In the genomic region with DNA sequence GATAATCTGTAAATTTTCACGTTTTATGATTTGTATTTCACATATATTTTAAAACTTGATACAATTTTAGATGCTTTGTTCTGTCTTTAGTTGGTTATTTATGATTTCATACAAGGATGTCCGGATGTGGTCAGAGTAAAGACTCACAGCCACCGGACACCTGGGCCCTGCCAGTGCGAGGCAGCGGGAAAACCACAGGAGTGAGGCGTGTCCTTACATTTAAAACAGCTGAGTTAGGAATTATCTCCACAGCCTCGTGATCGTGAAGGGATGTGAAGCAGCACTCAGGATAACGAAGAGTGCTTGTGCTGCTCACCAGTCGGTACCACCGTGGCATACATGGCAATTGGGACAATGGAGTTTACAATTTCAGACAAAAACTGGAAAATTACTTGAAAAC, we compare ENCODE assay signal across 16 cellular contexts. TPM values are rescaled to one million over a fixed set of nuclear protein-coding genes. Genes with fewer than 3 reads are reported as not detected.
DNase-seq lines count a peak whose midpoint lies in the region; ATAC-seq and TF ChIP-seq lines count a peak whose summit lies in the region.
"Had no signal": no experiment of that assay in that cellular context is flagged by ENCODE, and none has a peak within 500 bp of the region (broad histone marks: within the 10 kb centered on the region; RNA-seq: fewer than 3 reads in every experiment).

No MANE protein-coding gene starts in this region.

- peak overlapping the region in 1 of 8 donors; percentile 20 for H3K27ac Mint-ChIP-seq in CD8-positive, alpha-beta memory T cell
- H3K27ac Mint-ChIP-seq in natural killer cell treated with Interleukin-12 subunit alpha and Interleukin-12 subunit beta and Interleukin-15 and Interleukin-18, amount 100 ng/mL, for 72 hours: peak overlapping the region; percentile 63 to 83
- H3K27ac Mint-ChIP-seq: progenitor cell of endocrine pancreas had no signal

- no peaks in the 10 kb centered on the region for H3K27me3 Mint-ChIP-seq in CD8-positive, alpha-beta memory T cell
- no peaks in the 10 kb centered on the region for H3K27me3 Mint-ChIP-seq in natural killer cell treated with Interleukin-12 subunit alpha and Interleukin-12 subunit beta and Interleukin-15 and Interleukin-18, amount 100 ng/mL, for 72 hours
- H3K27me3 Mint-ChIP-seq: progenitor cell of endocrine pancreas had no signal

- no peaks in the 10 kb centered on the region for H3K9me2 ChIP-seq in OCI-LY1 (ENCODE audit: low read depth, low read length)

- H3K4me1 Mint-ChIP-seq in CD8-positive, alpha-beta memory T cell: peaks cover 46 to 52% (median 51%) of the 10 kb centered on the region in 3 donors
- H3K4me1 Mint-ChIP-seq in natural killer cell treated with Interleukin-12 subunit alpha and Interleukin-12 subunit beta and Interleukin-15 and Interleukin-18, amount 100 ng/mL, for 72 hours (ENCODE audit: low read depth in 2 of 2): peaks cover 37 to 46% of the 10 kb centered on the region in 2 donors

- H3K9me3 Mint-ChIP-seq in CD8-positive, alpha-beta memory T cell: no peaks in the 10 kb centered on the region
- no peaks in the 10 kb centered on the region for H3K9me3 Mint-ChIP-seq in natural killer cell treated with Interleukin-12 subunit alpha and Interleukin-12 subunit beta and Interleukin-15 and Interleukin-18, amount 100 ng/mL, for 72 hours
- H3K9me3 Mint-ChIP-seq: activated T-cell treated with anti-CD3 and anti-CD28 coated beads, Interleukin-2, amount 50 U/mL, for 4 hours had no signal

- peak overlapping the region in 4 of 7 donors; percentile 26 to 58 (median 36) for H3K4me3 Mint-ChIP-seq in CD8-positive, alpha-beta memory T cell
- peak overlapping the region; percentile 63 for H3K4me3 Mint-ChIP-seq in natural killer cell treated with Interleukin-12 subunit alpha and Interleukin-12 subunit beta and Interleukin-15 and Interleukin-18, amount 100 ng/mL, for 72 hours
- H3K4me3 Mint-ChIP-seq: activated T-cell treated with anti-CD3 and anti-CD28 coated beads, Interleukin-2, amount 50 U/mL, for 4 hours had no signal

- TF ChIP-seq CTCF in OCI-LY1 (IDR thresholded peaks at IDR 0.05; ENCODE audit: low read length): no peak
- TF ChIP-seq CTCF in coronary artery (IDR thresholded peaks at IDR 0.05): no peak

- ATAC-seq in natural killer cell treated with Interleukin-12 subunit alpha and Interleukin-12 subunit beta and Interleukin-15 and Interleukin-18, amount 100 ng/mL, for 72 hours: peak in 1 of 2 donors; percentile 55
- ATAC-seq in GM21737 (IDR thresholded peaks at IDR 0.05; ENCODE audit: unreplicated experiment): no peak
- ATAC-seq: activated T-cell treated with anti-CD3 and anti-CD28 coated beads, Interleukin-2, amount 50 U/mL, for 4 hours had no signal

- no peaks in the 10 kb centered on the region for H3K27me3 ChIP-seq in CD8-positive, alpha-beta memory T cell (ENCODE audit: insufficient read depth, low read length, poor library complexity, severe bottlenecking)
- no peaks in the 10 kb centered on the region for H3K27me3 ChIP-seq in OCI-LY1 (ENCODE audit: insufficient read depth, low read length)
- H3K27me3 ChIP-seq: upper lobe of left lung had no signal

- no peak overlapping the region for H3K4me3 ChIP-seq in CD8-positive, alpha-beta memory T cell (ENCODE audit: low read length)
- H3K4me3 ChIP-seq in OCI-LY1 (ENCODE audit: low read depth, low read length, poor library complexity, severe bottlenecking) (peak overlapping the region; percentile 6), coronary artery (peak overlapping the region; percentile 34)
- H3K4me3 ChIP-seq: upper lobe of left lung had no signal

- no peaks in the 10 kb centered on the region for H3K36me3 ChIP-seq in CD8-positive, alpha-beta memory T cell (ENCODE audit: insufficient read depth, low read length)
- H3K36me3 ChIP-seq in OCI-LY1 (ENCODE audit: insufficient read depth, low read length): no peaks in the 10 kb centered on the region
- H3K36me3 ChIP-seq: upper lobe of left lung had no signal

- peak overlapping the region; percentile 17; the same call in 1 of the 2 replicates for H3K9ac ChIP-seq in OCI-LY1 (ENCODE audit: low read length)

- H3K4me1 ChIP-seq in CD8-positive, alpha-beta memory T cell (ENCODE audit: insufficient read depth, low read length): peaks cover 36% of the 10 kb centered on the region
- H3K4me1 ChIP-seq in OCI-LY1 (ENCODE audit: insufficient read depth, low read length, severe bottlenecking): peaks cover 67% of the 10 kb centered on the region

- no peak for DNase-seq in CD8-positive, alpha-beta memory T cell
- DNase-seq in coronary artery (ENCODE audit: low spot score) (peak; percentile 68), COR-L47 (lab: John Stamatoyannopoulos, UW) (no peak)
- no peak for DNase-seq in natural killer cell treated with Interleukin-12 subunit alpha and Interleukin-12 subunit beta and Interleukin-15 and Interleukin-18, amount 100 ng/mL, for 72 hours (ENCODE audit: low spot score)
- DNase-seq in effector CD8-positive, alpha-beta T cell (lab: John Stamatoyannopoulos, UW): no peak
- DNase-seq in activated CD4-positive, alpha-beta T cell treated with anti-CD3 and anti-CD28 coated beads for 1 hour: no peak
- DNase-seq: activated T-cell treated with anti-CD3 and anti-CD28 coated beads, Interleukin-2, amount 50 U/mL, for 4 hours; amniotic stem cell; DND-41; effector CD4-positive, alpha-beta T cell; midbrain; NCI-H345; upper lobe of left lung had no signal

- H3K79me2 ChIP-seq in OCI-LY1 (ENCODE audit: insufficient read depth, low read length): 0 out of 2 replicates have a peak, but pooled peaks cover 5% of the 10 kb centered on the region

- CTCF ChIA-PET in CD8-positive, alpha-beta memory T cell (lab: Charles Lee): no interaction called here

- no peaks in the 10 kb centered on the region for H3K9me3 ChIP-seq in CD8-positive, alpha-beta memory T cell (ENCODE audit: low read length)
- H3K9me3 ChIP-seq in OCI-LY1 (ENCODE audit: low read length): no peaks in the 10 kb centered on the region
- H3K9me3 ChIP-seq: upper lobe of left lung had no signal

- H3K4me2 ChIP-seq in OCI-LY1 (ENCODE audit: low read length): peak overlapping the region; percentile 47

- no peaks in the 10 kb centered on the region for H3F3A ChIP-seq in OCI-LY1 (ENCODE audit: insufficient read depth, low read length)

- no peaks in the 10 kb centered on the region for H4K20me1 ChIP-seq in OCI-LY1 (ENCODE audit: insufficient read depth, low read length)

- H2AFZ ChIP-seq in OCI-LY1 (ENCODE audit: low read length): no peak overlapping the region

- no peak overlapping the region for H3K27ac ChIP-seq in CD8-positive, alpha-beta memory T cell (ENCODE audit: low read depth, low read length)
- H3K27ac ChIP-seq in OCI-LY1 (ENCODE audit: low read depth, low read length, poor library complexity, severe bottlenecking) (peak overlapping the region; percentile 72), coronary artery (peak overlapping the region; percentile 43 to 53)
- H3K27ac ChIP-seq: upper lobe of left lung had no signal

- H3K36me3 Mint-ChIP-seq in CD8-positive, alpha-beta memory T cell: peaks cover 3 to 13% (median 7%) of the 10 kb centered on the region in 3 donors
- no peaks in the 10 kb centered on the region for H3K36me3 Mint-ChIP-seq in natural killer cell treated with Interleukin-12 subunit alpha and Interleukin-12 subunit beta and Interleukin-15 and Interleukin-18, amount 100 ng/mL, for 72 hours

- POLR2A ChIA-PET in CD8-positive, alpha-beta memory T cell (lab: Charles Lee): no interaction called here

RNA-seq across cellular contexts. Expression of gene SNX18, which starts 14.0 kb away (rescaled TPM):
- 10 to 100 TPM; 21.5 to 23.9 TPM for total RNA-seq in CD8-positive, alpha-beta memory T cell
- 3.8 TPM for polyA plus RNA-seq in CD8-positive, alpha-beta memory T cell
- total RNA-seq in natural killer cell treated with Interleukin-12 subunit alpha and Interleukin-12 subunit beta and Interleukin-15 and Interleukin-18, amount 100 ng/mL, for 72 hours: 10 to 100 TPM; 19.8 to 31.8 TPM
